28 cellular contexts compared by ENCODE assay signal in the genomic region with DNA sequence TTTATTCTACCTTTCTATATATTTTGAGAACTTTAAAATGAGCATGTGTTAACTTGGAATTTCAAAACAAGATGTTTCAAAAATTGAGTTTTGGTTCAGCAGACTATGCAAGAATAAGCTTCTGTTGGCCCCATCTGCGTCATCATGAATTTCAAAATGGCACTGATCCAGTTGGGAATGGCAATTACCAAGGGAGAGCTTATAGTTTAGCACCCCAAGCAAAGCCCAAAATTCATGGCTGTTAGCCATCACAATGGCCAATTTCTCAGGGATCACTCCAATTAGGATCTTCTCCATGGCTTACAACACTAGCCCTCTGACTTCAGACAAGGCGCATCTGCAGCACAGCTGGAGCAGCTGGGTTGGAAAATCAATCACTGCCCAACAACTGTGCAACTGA.
"Had no signal": no experiment of that assay in that cellular context is flagged by ENCODE, and none has a peak within 500 bp of the region (broad histone marks: within the 10 kb centered on the region; RNA-seq: fewer than 3 reads in every experiment).

No MANE protein-coding gene starts in this region.

- H3K27ac ChIP-seq: PC-9, RWPE1, SJSA1 had no signal

- H3K9ac ChIP-seq: SK-N-SH had no signal

- H3K4me2 ChIP-seq: PC-9, SK-N-SH had no signal

- H3K36me3 ChIP-seq: MG63, SJSA1 had no signal

- H3K9me3 ChIP-seq: MG63, SJSA1, SK-N-SH had no signal

- DNase-seq: Kasumi-1, KG1, MG63, NCI-H1048, NCI-H1092 treated with DMSO at 0.1 percent for 48 hours, NCI-H1105 treated with DMSO at 0.1 percent for 48 hours, NCI-H1417, NCI-H1436, NCI-H146, NCI-H1694, NCI-H187, NCI-H1930, NCI-H2029 treated with DMSO at 0.1 percent for 48 hours, NCI-H2081 treated with DMSO at 0.1 percent for 48 hours, NCI-H2107, NCI-H2171, NCI-H226, NCI-H446 treated with DMSO at 0.1 percent for 48 hours, NCI-H510A, NCI-H526 treated with DMSO at 0.1 percent for 48 hours, NCI-H774, PC-9, SHP77, SIG-M5, SK-N-SH had no signal

- H3K4me3 ChIP-seq: K562, MG63, PC-9, SJSA1 had no signal

- H3K27me3 ChIP-seq: MG63, SJSA1 had no signal

- H2AFZ ChIP-seq: PC-9 had no signal
